ENCODE assay signal across 33 cellular contexts in the genomic region with DNA sequence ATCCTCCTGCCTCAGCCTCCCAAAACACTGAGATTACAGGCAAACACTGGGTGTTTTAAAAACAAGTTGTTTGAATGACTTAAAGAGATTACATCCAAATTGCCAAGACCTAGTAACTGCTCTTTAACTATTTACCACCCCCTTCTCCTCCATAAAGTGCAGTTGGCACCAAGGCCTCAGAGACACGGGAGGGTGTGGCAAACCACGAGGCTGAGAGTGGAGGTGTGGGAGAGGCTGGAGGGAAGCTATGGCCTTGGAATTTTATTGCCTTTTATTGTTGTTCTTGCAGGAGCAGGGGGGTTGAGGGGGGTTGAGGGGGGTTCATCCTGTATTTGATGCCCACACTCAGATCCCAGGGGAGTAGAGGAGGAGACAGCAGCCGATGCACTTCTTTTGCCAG.
"Had no signal": no experiment of that assay in that cellular context is flagged by ENCODE, and none has a peak within 500 bp of the region (broad histone marks: within the 10 kb centered on the region; RNA-seq: fewer than 3 reads in every experiment).

No MANE protein-coding gene starts in this region.

- H3K27ac ChIP-seq: cardiac muscle cell, dorsolateral prefrontal cortex, left lung, lower lobe of right lung, skin epidermis, upper lobe of right lung, WERI-Rb-1 had no signal

- H3K4me1 Mint-ChIP-seq: brain, natural killer cell had no signal

- ATAC-seq: activated CD4-positive, CD25-positive, alpha-beta regulatory T cell treated with anti-CD3 and anti-CD28 coated beads, Interleukin-2, amount 50 U/mL, for 24 hours; effector memory CD8-positive, alpha-beta T cell; left lung; lower lobe of right lung; natural killer cell; right lobe of liver; stimulated activated naive CD8-positive, alpha-beta T cell treated with anti-CD3 and anti-CD28 coated beads, Interleukin-15, Interleukin-2, amounts not matched to agents 100 U/mL and 50 U/mL, for 24 hours; upper lobe of right lung had no signal

- H3K36me3 ChIP-seq: cardiac muscle cell, WERI-Rb-1 had no signal

- H3K4me3 Mint-ChIP-seq: activated naive CD4-positive, alpha-beta T cell treated with anti-CD3 and anti-CD28 coated beads for 36 hours; activated naive CD8-positive, alpha-beta T cell treated with anti-CD3 and anti-CD28 coated beads for 36 hours; activated T-helper 1 cell treated with anti-CD3 and anti-CD28 coated beads, Interleukin-12 subunit alpha, Interleukin-12 subunit beta, Interleukin-2, Interleukin-4 antibody, amounts not matched to agents 30 ng/mL and 10 ng/mL and 1 ng/mL, durations not matched to agents 14 hours and 24 hours and 36 hours; brain; effector memory CD8-positive, alpha-beta T cell; natural killer cell; T-helper 1 cell treated with Interleukin-12 subunit alpha and Interleukin-12 subunit beta and Interleukin-4 antibody, amounts not matched to agents 30 μg/mL and 1 μg/mL, for 36 hours had no signal

- DNase-seq: activated CD4-positive, alpha-beta T cell treated with anti-CD3 and anti-CD28 coated beads for 48 hours; activated CD4-positive, alpha-beta T cell treated with anti-CD3 and anti-CD28 coated beads, Interleukin-2, amount 50 U/mL, for 48 hours; activated CD8-positive, alpha-beta memory T cell treated with anti-CD3 and anti-CD28 coated beads for 24 hours; activated effector memory CD4-positive, alpha-beta T cell treated with anti-CD3 and anti-CD28 coated beads, Interleukin-2, amount 50 U/mL, for 16 hours; activated naive CD4-positive, alpha-beta T cell treated with anti-CD3 and anti-CD28 coated beads for 36 hours; activated naive CD8-positive, alpha-beta T cell treated with anti-CD3 and anti-CD28 coated beads for 36 hours; aorta; cerebellar nuclear complex; dorsolateral prefrontal cortex; effector memory CD8-positive, alpha-beta T cell; erythroblast; head of caudate nucleus; hypothalamus; left lung; lower lobe of right lung; mesenchymal stem cell; natural killer cell; right lobe of liver; stimulated activated CD4-positive, alpha-beta T cell treated with anti-CD3 and anti-CD28 coated beads, Interleukin-12 subunit alpha, Interleukin-12 subunit beta, amount 100 ng/mL, for 4 hours; stimulated activated CD4-positive, alpha-beta T cell treated with anti-CD3 and anti-CD28 coated beads, Interleukin-4, amount 100 ng/mL, for 1 hour; stimulated activated naive CD8-positive, alpha-beta T cell treated with anti-CD3 and anti-CD28 coated beads, Interleukin-15, Interleukin-2, amounts not matched to agents 100 U/mL and 50 U/mL, for 24 hours; T-helper 9 cell; upper lobe of right lung; WERI-Rb-1 had no signal

- H3K27me3 Mint-ChIP-seq: activated naive CD8-positive, alpha-beta T cell treated with anti-CD3 and anti-CD28 coated beads for 36 hours; brain; progenitor cell of endocrine pancreas had no signal

- H3K27ac Mint-ChIP-seq: activated naive CD4-positive, alpha-beta T cell treated with anti-CD3 and anti-CD28 coated beads for 36 hours; activated naive CD8-positive, alpha-beta T cell treated with anti-CD3 and anti-CD28 coated beads for 36 hours; activated T-helper 1 cell treated with anti-CD3 and anti-CD28 coated beads, Interleukin-12 subunit alpha, Interleukin-12 subunit beta, Interleukin-2, Interleukin-4 antibody, amounts not matched to agents 30 ng/mL and 10 ng/mL and 1 ng/mL, durations not matched to agents 14 hours and 24 hours and 36 hours; brain; effector memory CD8-positive, alpha-beta T cell; natural killer cell; progenitor cell of endocrine pancreas; T-helper 1 cell treated with Interleukin-12 subunit alpha and Interleukin-12 subunit beta and Interleukin-4 antibody, amounts not matched to agents 30 μg/mL and 1 μg/mL, for 36 hours had no signal

- H3K9me3 Mint-ChIP-seq: activated naive CD4-positive, alpha-beta T cell treated with anti-CD3 and anti-CD28 coated beads for 36 hours; activated naive CD8-positive, alpha-beta T cell treated with anti-CD3 and anti-CD28 coated beads for 36 hours; activated T-helper 1 cell treated with anti-CD3 and anti-CD28 coated beads, Interleukin-12 subunit alpha, Interleukin-12 subunit beta, Interleukin-2, Interleukin-4 antibody, amounts not matched to agents 30 ng/mL and 10 ng/mL and 1 ng/mL, durations not matched to agents 14 hours and 24 hours and 36 hours; brain; effector memory CD8-positive, alpha-beta T cell; natural killer cell; T-helper 1 cell treated with Interleukin-12 subunit alpha and Interleukin-12 subunit beta and Interleukin-4 antibody, amounts not matched to agents 30 μg/mL and 1 μg/mL, for 36 hours had no signal

- H3K36me3 Mint-ChIP-seq: activated naive CD8-positive, alpha-beta T cell treated with anti-CD3 and anti-CD28 coated beads for 36 hours; natural killer cell had no signal

- H3K9me3 ChIP-seq: adrenal gland, left lung, lower lobe of right lung, right lobe of liver, upper lobe of right lung had no signal

- H3K4me3 ChIP-seq: adrenal gland, cardiac muscle cell, coronary artery, dorsolateral prefrontal cortex, left lung, lower lobe of right lung, right lobe of liver, skin epidermis, upper lobe of right lung had no signal

- H3K27me3 ChIP-seq: adrenal gland, cardiac muscle cell, dorsolateral prefrontal cortex, left lung, right lobe of liver, upper lobe of right lung had no signal
